1 cellular context compared by ENCODE assay signal in the genomic region with DNA sequence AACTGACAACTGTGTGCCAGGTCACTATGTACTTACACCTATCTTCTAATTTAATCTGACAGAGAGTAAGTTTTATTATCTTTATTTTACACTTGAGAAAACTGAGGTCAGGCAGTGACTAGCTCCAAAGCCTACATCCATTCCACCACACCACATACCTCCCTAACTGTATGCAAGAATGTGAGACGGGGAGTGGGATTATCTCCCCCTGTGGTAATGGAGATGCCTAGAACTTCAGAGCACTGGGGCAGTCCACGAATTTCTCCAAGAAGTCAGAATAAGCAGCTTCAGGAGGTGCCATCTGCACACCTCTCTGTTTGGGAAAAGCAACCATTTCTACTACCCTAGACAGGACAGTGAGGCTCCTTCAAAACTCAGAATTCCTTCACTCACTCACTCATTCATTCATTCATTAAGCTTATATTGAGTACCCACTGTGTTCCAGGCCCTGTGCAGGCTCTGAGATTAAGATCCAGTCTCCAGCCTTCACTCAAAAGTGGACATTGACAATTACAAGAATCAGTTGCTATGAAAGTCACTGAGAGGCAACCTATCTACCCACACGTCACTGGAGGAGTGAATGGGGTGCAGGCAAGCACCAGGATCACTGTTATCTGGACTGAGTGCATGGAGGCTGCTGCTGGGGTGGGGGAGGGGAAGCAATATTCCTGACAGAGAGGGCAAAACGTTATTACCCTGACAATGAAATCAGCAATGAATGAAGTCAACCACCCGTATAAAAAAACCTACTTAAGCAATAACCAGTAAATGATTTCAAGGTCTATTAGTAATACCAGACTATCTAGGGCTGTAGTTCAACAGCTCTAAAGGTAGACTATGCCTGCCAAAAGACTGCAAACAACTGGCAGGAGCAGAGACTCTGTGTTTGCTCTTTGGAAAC.
TF ChIP-seq lines count a peak whose summit lies in the region.

No MANE protein-coding gene starts in this region.

TF ChIP-seq in HepG2, 621 proteins besides CTCF, POLR2A, EP300 and RAD21:
- no peak for TF ChIP-seq SAP130 (CRISPR knock-in tag; IDR thresholded peaks at IDR 0.05; ENCODE audit: low read depth)
- peak; percentile 12; the same call in 1 of the 2 replicates for TF ChIP-seq NFE2L2 (IDR thresholded peaks at IDR 0.05; ENCODE audit: low read length)
- TF ChIP-seq, protein P1, sequence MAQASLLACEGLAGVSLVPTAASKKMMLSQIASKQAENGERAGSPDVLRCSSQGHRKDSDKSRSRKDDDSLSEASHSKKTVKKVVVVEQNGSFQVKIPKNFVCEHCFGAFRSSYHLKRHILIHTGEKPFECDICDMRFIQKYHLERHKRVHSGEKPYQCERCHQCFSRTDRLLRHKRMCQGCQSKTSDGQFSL (CRISPR knock-in tag; IDR thresholded peaks at IDR 0.05), result 0 out of 2 replicates have a peak, but pooled peaks have one; percentile 10
- no peak for TF ChIP-seq CCAR2 (optimal IDR thresholded peaks at IDR 0.05; ENCODE audit: low read depth, low read length)
- TF ChIP-seq, protein P2, sequence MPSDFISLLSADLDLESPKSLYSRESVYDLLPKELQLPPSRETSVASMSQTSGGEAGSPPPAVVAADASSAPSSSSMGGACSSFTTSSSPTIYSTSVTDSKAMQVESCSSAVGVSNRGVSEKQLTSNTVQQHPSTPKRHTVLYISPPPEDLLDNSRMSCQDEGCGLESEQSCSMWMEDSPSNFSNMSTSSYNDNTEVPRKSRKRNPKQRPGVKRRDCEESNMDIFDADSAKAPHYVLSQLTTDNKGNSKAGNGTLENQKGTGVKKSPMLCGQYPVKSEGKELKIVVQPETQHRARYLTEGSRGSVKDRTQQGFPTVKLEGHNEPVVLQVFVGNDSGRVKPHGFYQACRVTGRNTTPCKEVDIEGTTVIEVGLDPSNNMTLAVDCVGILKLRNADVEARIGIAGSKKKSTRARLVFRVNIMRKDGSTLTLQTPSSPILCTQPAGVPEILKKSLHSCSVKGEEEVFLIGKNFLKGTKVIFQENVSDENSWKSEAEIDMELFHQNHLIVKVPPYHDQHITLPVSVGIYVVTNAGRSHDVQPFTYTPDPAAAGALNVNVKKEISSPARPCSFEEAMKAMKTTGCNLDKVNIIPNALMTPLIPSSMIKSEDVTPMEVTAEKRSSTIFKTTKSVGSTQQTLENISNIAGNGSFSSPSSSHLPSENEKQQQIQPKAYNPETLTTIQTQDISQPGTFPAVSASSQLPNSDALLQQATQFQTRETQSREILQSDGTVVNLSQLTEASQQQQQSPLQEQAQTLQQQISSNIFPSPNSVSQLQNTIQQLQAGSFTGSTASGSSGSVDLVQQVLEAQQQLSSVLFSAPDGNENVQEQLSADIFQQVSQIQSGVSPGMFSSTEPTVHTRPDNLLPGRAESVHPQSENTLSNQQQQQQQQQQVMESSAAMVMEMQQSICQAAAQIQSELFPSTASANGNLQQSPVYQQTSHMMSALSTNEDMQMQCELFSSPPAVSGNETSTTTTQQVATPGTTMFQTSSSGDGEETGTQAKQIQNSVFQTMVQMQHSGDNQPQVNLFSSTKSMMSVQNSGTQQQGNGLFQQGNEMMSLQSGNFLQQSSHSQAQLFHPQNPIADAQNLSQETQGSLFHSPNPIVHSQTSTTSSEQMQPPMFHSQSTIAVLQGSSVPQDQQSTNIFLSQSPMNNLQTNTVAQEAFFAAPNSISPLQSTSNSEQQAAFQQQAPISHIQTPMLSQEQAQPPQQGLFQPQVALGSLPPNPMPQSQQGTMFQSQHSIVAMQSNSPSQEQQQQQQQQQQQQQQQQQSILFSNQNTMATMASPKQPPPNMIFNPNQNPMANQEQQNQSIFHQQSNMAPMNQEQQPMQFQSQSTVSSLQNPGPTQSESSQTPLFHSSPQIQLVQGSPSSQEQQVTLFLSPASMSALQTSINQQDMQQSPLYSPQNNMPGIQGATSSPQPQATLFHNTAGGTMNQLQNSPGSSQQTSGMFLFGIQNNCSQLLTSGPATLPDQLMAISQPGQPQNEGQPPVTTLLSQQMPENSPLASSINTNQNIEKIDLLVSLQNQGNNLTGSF (CRISPR knock-in tag; IDR thresholded peaks at IDR 0.05), result no peak
- TF ChIP-seq, protein P3, sequence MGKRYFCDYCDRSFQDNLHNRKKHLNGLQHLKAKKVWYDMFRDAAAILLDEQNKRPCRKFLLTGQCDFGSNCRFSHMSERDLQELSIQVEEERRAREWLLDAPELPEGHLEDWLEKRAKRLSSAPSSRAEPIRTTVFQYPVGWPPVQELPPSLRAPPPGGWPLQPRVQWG (CRISPR knock-in tag; IDR thresholded peaks at IDR 0.05; ENCODE audit: borderline replicate concordance, low read depth), result no peak
- TF ChIP-seq, protein P4, sequence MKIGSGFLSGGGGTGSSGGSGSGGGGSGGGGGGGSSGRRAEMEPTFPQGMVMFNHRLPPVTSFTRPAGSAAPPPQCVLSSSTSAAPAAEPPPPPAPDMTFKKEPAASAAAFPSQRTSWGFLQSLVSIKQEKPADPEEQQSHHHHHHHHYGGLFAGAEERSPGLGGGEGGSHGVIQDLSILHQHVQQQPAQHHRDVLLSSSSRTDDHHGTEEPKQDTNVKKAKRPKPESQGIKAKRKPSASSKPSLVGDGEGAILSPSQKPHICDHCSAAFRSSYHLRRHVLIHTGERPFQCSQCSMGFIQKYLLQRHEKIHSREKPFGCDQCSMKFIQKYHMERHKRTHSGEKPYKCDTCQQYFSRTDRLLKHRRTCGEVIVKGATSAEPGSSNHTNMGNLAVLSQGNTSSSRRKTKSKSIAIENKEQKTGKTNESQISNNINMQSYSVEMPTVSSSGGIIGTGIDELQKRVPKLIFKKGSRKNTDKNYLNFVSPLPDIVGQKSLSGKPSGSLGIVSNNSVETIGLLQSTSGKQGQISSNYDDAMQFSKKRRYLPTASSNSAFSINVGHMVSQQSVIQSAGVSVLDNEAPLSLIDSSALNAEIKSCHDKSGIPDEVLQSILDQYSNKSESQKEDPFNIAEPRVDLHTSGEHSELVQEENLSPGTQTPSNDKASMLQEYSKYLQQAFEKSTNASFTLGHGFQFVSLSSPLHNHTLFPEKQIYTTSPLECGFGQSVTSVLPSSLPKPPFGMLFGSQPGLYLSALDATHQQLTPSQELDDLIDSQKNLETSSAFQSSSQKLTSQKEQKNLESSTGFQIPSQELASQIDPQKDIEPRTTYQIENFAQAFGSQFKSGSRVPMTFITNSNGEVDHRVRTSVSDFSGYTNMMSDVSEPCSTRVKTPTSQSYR (CRISPR knock-in tag; IDR thresholded peaks at IDR 0.05; ENCODE audit: borderline replicate concordance), result peak; percentile 74; the same call in 1 of the 2 replicates
- TF ChIP-seq GABPA (IDR thresholded peaks at IDR 0.05; ENCODE audit: low read depth, low read length), result no peak
- TF ChIP-seq GABPA (CRISPR knock-in tag; IDR thresholded peaks at IDR 0.05; ENCODE audit: low read depth), result 0 out of 2 replicates have a peak, but pooled peaks have one; percentile 8
- 0 out of 2 replicates have a peak, but pooled peaks have one; percentile 7 for TF ChIP-seq GZF1 (CRISPR knock-in tag; IDR thresholded peaks at IDR 0.05)
- no peak for TF ChIP-seq ATM (IDR thresholded peaks at IDR 0.05; ENCODE audit: borderline replicate concordance)
- no peak for TF ChIP-seq ASH2L (IDR thresholded peaks at IDR 0.05; ENCODE audit: insufficient read length, low read depth, low read length)
